ENCODE assay signal across 8 cellular contexts in the genomic region with DNA sequence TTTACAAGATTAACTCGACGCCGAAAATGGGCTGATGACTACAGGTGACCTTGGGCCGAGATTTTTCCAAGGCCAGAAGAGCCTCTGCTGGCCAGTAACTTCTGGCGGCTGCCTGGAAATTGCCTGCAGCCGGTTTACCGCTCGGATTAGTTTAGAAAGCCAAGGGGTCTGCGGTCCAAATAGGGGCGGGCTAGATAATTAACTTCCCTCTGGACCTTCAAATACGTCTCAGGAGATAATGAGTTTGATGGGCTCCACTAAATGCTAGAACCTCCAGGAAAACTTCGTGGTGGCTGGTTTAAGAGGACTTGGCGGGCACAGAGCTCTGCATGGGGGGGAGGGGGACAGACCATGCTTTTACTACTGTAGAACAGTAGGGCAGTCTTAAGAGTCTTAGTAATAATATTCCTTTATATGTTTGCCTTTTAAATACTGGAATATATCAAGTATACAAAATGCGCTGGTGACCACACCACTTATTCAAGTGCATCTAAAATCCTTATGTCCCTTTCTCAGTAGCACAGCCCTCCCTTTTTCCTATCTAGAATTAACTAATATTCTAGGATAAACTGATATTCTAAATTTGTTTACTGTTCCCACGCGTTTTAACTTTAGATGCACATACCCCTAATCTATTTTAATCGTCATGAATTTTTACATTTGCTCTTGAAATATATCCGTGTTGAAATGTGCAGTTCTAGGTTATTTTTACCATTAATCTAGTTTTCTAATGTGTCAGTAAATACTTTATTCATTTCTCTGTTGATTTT.
DNase-seq lines count a peak whose midpoint lies in the region; ATAC-seq, FAIRE-seq and TF ChIP-seq lines count a peak whose summit lies in the region.

No MANE protein-coding gene starts in this region.

- no peaks in the 10 kb centered on the region for H3K9me3 Mint-ChIP-seq in WTC11

- peaks cover 12% of the 10 kb centered on the region; the same call in 1 of the 2 replicates for H3K36me3 Mint-ChIP-seq in WTC11

- DNase-seq in AG10803 (ENCODE audit: low read depth) (no peak), GM19239 (ENCODE audit: insufficient read length, low spot score) (no peak), WTC11 (ENCODE audit: low spot score) (no peak), cardiac muscle cell (ENCODE audit: low read depth in 1 of 2, low spot score in 1 of 2) (peak; percentile 27 to 30), gastrocnemius medialis (no peak), NCI-H226 (no peak), NCI-H526 (lab: John Stamatoyannopoulos, UW) (no peak)

- H3K27ac ChIP-seq in cardiac muscle cell (peak overlapping the region; percentile 74), gastrocnemius medialis (peak overlapping the region; percentile 64 to 78 (median 70))

- in situ Hi-C loops in gastrocnemius medialis (cut with MboI; ENCODE audit: low sequenced_read_pairs in 4 of 4): loop anchor here in 3 of 4 donors (25.0 kb wide), 4 partner anchors 853 to 1103 kb away; a partner anchor contains a TSS

- peak overlapping the region; percentile 99 for H3K27ac Mint-ChIP-seq in WTC11

- POLR2A ChIA-PET in WTC11 (lab: Charles Lee): interaction anchor here (0.9 to 3.4 kb wide), 15 partner anchors 8 to 1108 kb away, joined by 3 to 50 read pairs (median 7); a partner anchor contains a TSS

- no peaks in the 10 kb centered on the region for H3K36me3 ChIP-seq in cardiac muscle cell
- no peaks in the 10 kb centered on the region for H3K36me3 ChIP-seq in gastrocnemius medialis

- no peak for TF ChIP-seq POLR2A in gastrocnemius medialis (IDR thresholded peaks at IDR 0.05)

- peak overlapping the region; percentile 70 for H3K4me3 ChIP-seq in AG10803 (ENCODE audit: low read length)
- peak overlapping the region; percentile 33 for H3K4me3 ChIP-seq in cardiac muscle cell
- peak overlapping the region; percentile 39 to 56 (median 49) for H3K4me3 ChIP-seq in gastrocnemius medialis

- peak overlapping the region; percentile 97 for H3K4me3 Mint-ChIP-seq in WTC11

- CTCF ChIA-PET in WTC11 (lab: Charles Lee): no interaction called here

- H3K9me3 ChIP-seq in cardiac muscle cell (ENCODE audit: low read depth): no peaks in the 10 kb centered on the region
- H3K9me3 ChIP-seq in gastrocnemius medialis: no peaks in the 10 kb centered on the region

- peak; percentile 66 for FAIRE-seq in GM19239 (lab: Jason Lieb, UNC)

- intact Hi-C loops in gastrocnemius medialis (cut with DNase I; ENCODE audit: low total_unique reads): loop anchor here (10.0 kb wide), 2 partner anchors 1115 to 1215 kb away; a partner anchor contains a TSS

- TF ChIP-seq CTCF in AG10803 (conservative IDR thresholded peaks at IDR 0.05; ENCODE audit: low read length) (no peak), WTC11 (IDR thresholded peaks at IDR 0.05) (no peak), cardiac muscle cell (IDR thresholded peaks at IDR 0.05; ENCODE audit: low read depth, low read length) (no peak), gastrocnemius medialis (IDR thresholded peaks at IDR 0.05 in 4 of 5, conservative IDR thresholded peaks at IDR 0.05 in 1 of 5) (no peak)

- ATAC-seq in HG03442 (IDR thresholded peaks at IDR 0.05; ENCODE audit: unreplicated experiment) (peak; percentile 8), WTC11 (peak; percentile 12), gastrocnemius medialis (no peak)

- peaks cover 58% of the 10 kb centered on the region for H3K4me1 Mint-ChIP-seq in WTC11

- H3K27me3 ChIP-seq in cardiac muscle cell (no peaks in the 10 kb centered on the region), gastrocnemius medialis (peaks cover 4 to 25% (median 4%) of the 10 kb centered on the region in 3 donors)

- no peaks in the 10 kb centered on the region for H3K27me3 Mint-ChIP-seq in WTC11 (ENCODE audit: low read depth)

- H3K4me1 ChIP-seq in cardiac muscle cell (ENCODE audit: low read depth): peaks cover 24% of the 10 kb centered on the region
- peaks cover 0 to 3% of the 10 kb centered on the region in 2 donors for H3K4me1 ChIP-seq in gastrocnemius medialis

TF ChIP-seq in WTC11, 78 proteins besides CTCF, POLR2A, EP300 and RAD21 (continues in another document):
- TF ChIP-seq, protein P1, sequence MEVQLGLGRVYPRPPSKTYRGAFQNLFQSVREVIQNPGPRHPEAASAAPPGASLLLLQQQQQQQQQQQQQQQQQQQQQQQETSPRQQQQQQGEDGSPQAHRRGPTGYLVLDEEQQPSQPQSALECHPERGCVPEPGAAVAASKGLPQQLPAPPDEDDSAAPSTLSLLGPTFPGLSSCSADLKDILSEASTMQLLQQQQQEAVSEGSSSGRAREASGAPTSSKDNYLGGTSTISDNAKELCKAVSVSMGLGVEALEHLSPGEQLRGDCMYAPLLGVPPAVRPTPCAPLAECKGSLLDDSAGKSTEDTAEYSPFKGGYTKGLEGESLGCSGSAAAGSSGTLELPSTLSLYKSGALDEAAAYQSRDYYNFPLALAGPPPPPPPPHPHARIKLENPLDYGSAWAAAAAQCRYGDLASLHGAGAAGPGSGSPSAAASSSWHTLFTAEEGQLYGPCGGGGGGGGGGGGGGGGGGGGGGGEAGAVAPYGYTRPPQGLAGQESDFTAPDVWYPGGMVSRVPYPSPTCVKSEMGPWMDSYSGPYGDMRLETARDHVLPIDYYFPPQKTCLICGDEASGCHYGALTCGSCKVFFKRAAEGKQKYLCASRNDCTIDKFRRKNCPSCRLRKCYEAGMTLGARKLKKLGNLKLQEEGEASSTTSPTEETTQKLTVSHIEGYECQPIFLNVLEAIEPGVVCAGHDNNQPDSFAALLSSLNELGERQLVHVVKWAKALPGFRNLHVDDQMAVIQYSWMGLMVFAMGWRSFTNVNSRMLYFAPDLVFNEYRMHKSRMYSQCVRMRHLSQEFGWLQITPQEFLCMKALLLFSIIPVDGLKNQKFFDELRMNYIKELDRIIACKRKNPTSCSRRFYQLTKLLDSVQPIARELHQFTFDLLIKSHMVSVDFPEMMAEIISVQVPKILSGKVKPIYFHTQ (CRISPR knock-in tag; IDR thresholded peaks at IDR 0.05): peak; percentile 98
- TF ChIP-seq KAT7 (CRISPR knock-in tag; IDR thresholded peaks at IDR 0.05; ENCODE audit: borderline replicate concordance): 0 out of 2 replicates have a peak, but pooled peaks have one; percentile 50
- TF ChIP-seq, protein P2, sequence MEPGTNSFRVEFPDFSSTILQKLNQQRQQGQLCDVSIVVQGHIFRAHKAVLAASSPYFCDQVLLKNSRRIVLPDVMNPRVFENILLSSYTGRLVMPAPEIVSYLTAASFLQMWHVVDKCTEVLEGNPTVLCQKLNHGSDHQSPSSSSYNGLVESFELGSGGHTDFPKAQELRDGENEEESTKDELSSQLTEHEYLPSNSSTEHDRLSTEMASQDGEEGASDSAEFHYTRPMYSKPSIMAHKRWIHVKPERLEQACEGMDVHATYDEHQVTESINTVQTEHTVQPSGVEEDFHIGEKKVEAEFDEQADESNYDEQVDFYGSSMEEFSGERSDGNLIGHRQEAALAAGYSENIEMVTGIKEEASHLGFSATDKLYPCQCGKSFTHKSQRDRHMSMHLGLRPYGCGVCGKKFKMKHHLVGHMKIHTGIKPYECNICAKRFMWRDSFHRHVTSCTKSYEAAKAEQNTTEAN (CRISPR knock-in tag; IDR thresholded peaks at IDR 0.05): no peak
- TF ChIP-seq CBFB (CRISPR knock-in tag; IDR thresholded peaks at IDR 0.05; ENCODE audit: low read depth): no peak
- TF ChIP-seq, protein P3, sequence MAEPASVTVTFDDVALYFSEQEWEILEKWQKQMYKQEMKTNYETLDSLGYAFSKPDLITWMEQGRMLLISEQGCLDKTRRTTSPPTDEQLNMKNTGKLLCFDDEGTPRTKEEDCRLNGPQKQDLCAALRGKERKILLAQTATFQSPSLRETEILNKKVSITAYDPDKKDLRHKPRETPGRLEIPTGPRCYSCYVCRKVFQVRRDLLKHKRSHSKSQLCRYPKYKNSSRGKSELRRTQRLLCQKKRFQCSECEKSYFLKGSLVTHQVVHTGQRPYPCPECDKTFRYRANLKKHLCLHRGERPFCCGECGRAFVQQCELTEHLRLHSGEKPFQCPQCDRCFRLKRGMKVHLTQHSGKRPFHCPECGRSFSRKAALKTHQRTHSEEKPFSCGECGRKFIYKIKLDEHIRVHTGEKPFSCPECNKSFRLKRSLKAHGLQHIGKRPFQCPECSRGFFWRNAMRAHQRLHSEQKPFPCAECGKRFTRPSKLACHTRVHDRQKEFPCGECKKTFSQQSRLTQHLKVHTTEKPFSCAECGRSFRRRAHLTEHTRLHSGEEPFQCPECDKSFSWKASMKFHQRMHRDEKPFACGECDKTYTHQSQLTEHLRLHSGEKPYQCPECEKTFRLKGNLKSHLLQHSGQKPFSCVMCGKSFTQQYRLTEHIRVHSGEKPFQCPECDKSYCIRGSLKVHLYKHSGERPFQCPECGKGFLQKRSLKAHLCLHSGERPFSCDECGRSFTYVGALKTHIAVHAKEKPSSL (CRISPR knock-in tag; conservative IDR thresholded peaks at IDR 0.05): peak; percentile 89; the same call in 1 of the 2 replicates
- TF ChIP-seq, protein P4, sequence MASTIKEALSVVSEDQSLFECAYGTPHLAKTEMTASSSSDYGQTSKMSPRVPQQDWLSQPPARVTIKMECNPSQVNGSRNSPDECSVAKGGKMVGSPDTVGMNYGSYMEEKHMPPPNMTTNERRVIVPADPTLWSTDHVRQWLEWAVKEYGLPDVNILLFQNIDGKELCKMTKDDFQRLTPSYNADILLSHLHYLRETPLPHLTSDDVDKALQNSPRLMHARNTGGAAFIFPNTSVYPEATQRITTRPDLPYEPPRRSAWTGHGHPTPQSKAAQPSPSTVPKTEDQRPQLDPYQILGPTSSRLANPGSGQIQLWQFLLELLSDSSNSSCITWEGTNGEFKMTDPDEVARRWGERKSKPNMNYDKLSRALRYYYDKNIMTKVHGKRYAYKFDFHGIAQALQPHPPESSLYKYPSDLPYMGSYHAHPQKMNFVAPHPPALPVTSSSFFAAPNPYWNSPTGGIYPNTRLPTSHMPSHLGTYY (CRISPR knock-in tag; IDR thresholded peaks at IDR 0.05): peak; percentile 95
- TF ChIP-seq NFATC4 (CRISPR knock-in tag; IDR thresholded peaks at IDR 0.05): peak; percentile 90
- peak; percentile 98 for TF ChIP-seq EMX1 (CRISPR knock-in tag; IDR thresholded peaks at IDR 0.05)
- 0 out of 2 replicates have a peak, but pooled peaks have one; percentile 17 for TF ChIP-seq SMAD3 (CRISPR knock-in tag; IDR thresholded peaks at IDR 0.05; ENCODE audit: borderline replicate concordance)

Comparison
In these comparisons a context has a peak if more than half of its experiments do, and no peak if none do; other contexts are left out.
1. DNase-seq: peak in cardiac muscle cell (2 of 2); none in AG10803 (single experiment), GM19239 (single experiment), WTC11 (single experiment), gastrocnemius medialis (0 of 2), NCI-H226 (single experiment) and NCI-H526 (0 of 2).
2. ATAC-seq: peak in HG03442 (single experiment) and WTC11 (single experiment); none in gastrocnemius medialis (0 of 2).
3. Peak in every context shown above with its lines, with median percentiles within 50 percentile points of each other: H3K4me3 ChIP-seq.